Comparison of ENCODE assay signal across 17 cellular contexts in genomic region chr1:53060580-53060979, GRCh38. TPM values are rescaled to one million over a fixed set of nuclear protein-coding genes. Genes with fewer than 3 reads are reported as not detected.
DNase-seq lines count a peak whose midpoint lies in the region; ATAC-seq, FAIRE-seq and TF ChIP-seq lines count a peak whose summit lies in the region.
"Had no signal": no experiment of that assay in that cellular context is flagged by ENCODE, and none has a peak within 500 bp of the region (broad histone marks: within the 10 kb centered on the region; RNA-seq: fewer than 3 reads in every experiment).

No MANE protein-coding gene starts in this region.

- no peak for TF ChIP-seq RAD21 in GM12878 (IDR thresholded peaks at IDR 0.05; ENCODE audit: insufficient read depth, low read depth, low read length)

- no peaks in the 10 kb centered on the region for H4K20me1 ChIP-seq in GM12878 (ENCODE audit: control insufficient read depth, insufficient read depth)

- POLR2A ChIA-PET in GM12878 (lab: Charles Lee), result no interaction called here
- POLR2A ChIA-PET in CD4-positive, alpha-beta memory T cell (lab: Charles Lee; ENCODE audit: partially characterized antibody), result no interaction called here

- H3K9me3 ChIP-seq in GM12878 (replicated peaks; ENCODE audit: control insufficient read depth, insufficient read depth, low read length) (no peaks in the 10 kb centered on the region), gastroesophageal sphincter (no peaks in the 10 kb centered on the region), tibial artery (no peaks in the 10 kb centered on the region)
- no peaks in the 10 kb centered on the region for H3K9me3 ChIP-seq in CD4-positive, alpha-beta memory T cell (ENCODE audit: control insufficient read depth in 1 of 2, low read length in 2 of 2)
- H3K9me3 ChIP-seq: body of pancreas had no signal

- CTCF ChIA-PET in GM12878 (lab: Yijun Ruan, JAX), result no interaction called here
- CTCF ChIA-PET in CD4-positive, alpha-beta memory T cell (lab: Charles Lee; ENCODE audit: partially characterized antibody), result no interaction called here

- intact Hi-C loops in GM12878 (cut with micrococcal nuclease; ENCODE audit: unreplicated experiment) (no loop called here), tibial artery (cut with DNase I; ENCODE audit: low total_unique reads) (no loop called here)
- intact Hi-C loops in CD4-positive, alpha-beta memory T cell (cut with micrococcal nuclease), result no loop called here

- H3K9ac ChIP-seq in GM12878 (ENCODE audit: control insufficient read depth, insufficient read depth, low read length), result no peak overlapping the region

- H3K79me2 ChIP-seq in GM12878 (ENCODE audit: control insufficient read depth, insufficient read depth, low read length), result no peaks in the 10 kb centered on the region

- ATAC-seq in GM12878 (no peak), gastroesophageal sphincter (peak; percentile 18)
- ATAC-seq: body of pancreas had no signal

- H3K4me1 Mint-ChIP-seq in CD4-positive, alpha-beta memory T cell, result peaks cover 0 to 12% (median 6%) of the 10 kb centered on the region in 4 donors

- no peak for TF ChIP-seq EP300 in GM12878 (IDR thresholded peaks at IDR 0.05; ENCODE audit: borderline replicate concordance in 1 of 2, control insufficient read depth in 1 of 2, low read depth in 2 of 2, low read length in 2 of 2)
- TF ChIP-seq EP300 in gastroesophageal sphincter (IDR thresholded peaks at IDR 0.05), result no peak

- H3K27ac Mint-ChIP-seq in CD4-positive, alpha-beta memory T cell, result no peak overlapping the region

- in situ Hi-C loops in GM12878 (cut with MboI), result no loop called here

- H3K9me3 Mint-ChIP-seq in CD4-positive, alpha-beta memory T cell, result no peaks in the 10 kb centered on the region

- peaks cover 24 to 33% of the 10 kb centered on the region in 2 donors for H3K27me3 Mint-ChIP-seq in CD4-positive, alpha-beta memory T cell

- H2AFZ ChIP-seq in GM12878 (ENCODE audit: control insufficient read depth, low read depth, low read length), result no peak overlapping the region

- SMC1A ChIA-PET in GM12878 (lab: Charles Lee; ENCODE audit: uncharacterized antibody, unreplicated experiment), result interaction anchor here (1.0 to 1.5 kb wide), 2 partner anchors 8 to 11 kb away, joined by 3 to 6 read pairs; no protein-coding TSS in a partner anchor

- H3K4me3 ChIP-seq in GM12878 (no peak overlapping the region), gastroesophageal sphincter (no peak overlapping the region), tibial artery (no peak overlapping the region)
- H3K4me3 ChIP-seq in CD4-positive, alpha-beta memory T cell (ENCODE audit: low read length in 2 of 2), result no peak overlapping the region
- H3K4me3 ChIP-seq: body of pancreas had no signal

- H3K36me3 ChIP-seq in GM12878 (ENCODE audit: control insufficient read depth in 2 of 2, insufficient read depth in 2 of 2, low read length in 1 of 2) (no peaks in the 10 kb centered on the region), gastroesophageal sphincter (no peaks in the 10 kb centered on the region), tibial artery (no peaks in the 10 kb centered on the region)
- no peaks in the 10 kb centered on the region for H3K36me3 ChIP-seq in CD4-positive, alpha-beta memory T cell (ENCODE audit: insufficient read depth, low read length)

- BruUV-seq in GM12878 (replicated peaks; lab: Mats Ljungman, UMichigan), result no TSS peak

- H3K4me1 ChIP-seq in GM12878 (ENCODE audit: control insufficient read depth, insufficient read depth, low read length) (no peaks in the 10 kb centered on the region), gastroesophageal sphincter (peaks cover 0 to 43% (median 10%) of the 10 kb centered on the region in 3 donors), tibial artery (peaks cover 0 to 25% (median 22%) of the 10 kb centered on the region in 4 donors)
- H3K4me1 ChIP-seq in CD4-positive, alpha-beta memory T cell (ENCODE audit: insufficient read depth, low read length), result peaks cover 7% of the 10 kb centered on the region

- H3K27ac ChIP-seq in GM12878 (ENCODE audit: control insufficient read depth, insufficient read depth), result no peak overlapping the region
- peak overlapping the region in 3 of 4 donors; percentile 78 to 86 (median 81) for H3K27ac ChIP-seq in gastroesophageal sphincter
- H3K27ac ChIP-seq in tibial artery, result peak overlapping the region; percentile 68 to 72
- no peak overlapping the region for H3K27ac ChIP-seq in CD4-positive, alpha-beta memory T cell (ENCODE audit: low read depth, low read length)
- H3K27ac ChIP-seq: body of pancreas, VCaP had no signal

- 33% methylated on average over 1 of the region's 1 CpG for WGBS in GM12878 (ENCODE audit: insufficient coverage, insufficient replicate concordance, low lambda C conversion rate, missing lambda C conversion rate)
- WGBS in gastroesophageal sphincter (ENCODE audit: low coverage in 1 of 2), 2 donors, result 20 to 25% methylated on average over 1 of the region's 1 CpG

- RAD21 ChIA-PET in GM12878 (lab: Charles Lee; ENCODE audit: unreplicated experiment), result no interaction called here

- peak; percentile 31 for FAIRE-seq in GM12878 (lab: Jason Lieb, UNC)
- FAIRE-seq: G401.6, GM18507, kidney had no signal

- H3K4me2 ChIP-seq in GM12878 (ENCODE audit: control insufficient read depth, insufficient read depth), result no peak overlapping the region

- peaks cover 0 to under 1% of the 10 kb centered on the region in 2 donors for H3K36me3 Mint-ChIP-seq in CD4-positive, alpha-beta memory T cell

- H3K4me3 Mint-ChIP-seq in CD4-positive, alpha-beta memory T cell, result no peak overlapping the region

- peak; percentile 77 for DNase-seq in GM04504 (ENCODE audit: low read depth)
- no peak for DNase-seq in GM12878 (ENCODE audit: low read depth, low spot score)
- peak; percentile 72 to 81 for DNase-seq in tibial artery
- DNase-seq in CD4-positive, alpha-beta memory T cell, result no peak
- DNase-seq in T-helper 9 cell, result no peak
- no peak for DNase-seq in effector CD8-positive, alpha-beta T cell (lab: John Stamatoyannopoulos, UW)
- DNase-seq: effector CD4-positive, alpha-beta T cell; glutamatergic neuron; kidney; NCI-H187; stimulated activated naive CD4-positive, alpha-beta T cell had no signal

- TF ChIP-seq CTCF in GM12878 (IDR thresholded peaks at IDR 0.05 in 2 of 3, conservative IDR thresholded peaks at IDR 0.05 in 1 of 3; ENCODE audit: control insufficient read depth in 2 of 3, extremely low read depth in 1 of 3, insufficient read depth in 1 of 3, low read depth in 3 of 3, low read length in 3 of 3), result no peak
- TF ChIP-seq CTCF in gastroesophageal sphincter (IDR thresholded peaks at IDR 0.05), result no peak
- no peak for TF ChIP-seq CTCF in tibial artery (IDR thresholded peaks at IDR 0.05)

- TF ChIP-seq POLR2A in GM12878 (IDR thresholded peaks at IDR 0.05; ENCODE audit: low read depth, low read length) (no peak), gastroesophageal sphincter (IDR thresholded peaks at IDR 0.05) (no peak)

- peaks cover 5 to 10% of the 10 kb centered on the region in 2 experiments for H3K27me3 ChIP-seq in GM12878 (replicated peaks in 1 of 2; ENCODE audit: control insufficient read depth in 2 of 2, insufficient read depth in 2 of 2, low read length in 1 of 2)
- peaks cover 36% of the 10 kb centered on the region for H3K27me3 ChIP-seq in gastroesophageal sphincter
- H3K27me3 ChIP-seq in tibial artery, result peaks cover 0 to 8% of the 10 kb centered on the region in 2 donors
- peaks cover 19% of the 10 kb centered on the region for H3K27me3 ChIP-seq in CD4-positive, alpha-beta memory T cell (ENCODE audit: insufficient read depth, low read length)

TF ChIP-seq in GM12878, 131 proteins besides CTCF, POLR2A, EP300 and RAD21:
- TF ChIP-seq YY1 (IDR thresholded peaks at IDR 0.05; ENCODE audit: low read depth, low read length), result no peak
- no peak for TF ChIP-seq TAF1 (IDR thresholded peaks at IDR 0.05; ENCODE audit: borderline replicate concordance, low read depth, low read length)
- no peak for TF ChIP-seq JUNB (IDR thresholded peaks at IDR 0.05)

RNA-seq across cellular contexts. Expression of gene PODN, which starts 1.4 kb away (rescaled TPM):
- not detected in 2 replicates for total RNA-seq in GM12878 (2013; cell fraction: nucleolus; rRNA removed)
- total RNA-seq in GM12878 (2014; rRNA removed) (not detected in 2 replicates), GM12878 (2014; rRNA removed; fragmentation: Illumina TruSeq; extraction: Trizol) (not detected in 2 replicates), GM12878 (2021) (0.10 and 0.11 TPM in 2 replicates), gastroesophageal sphincter (100 to 1,000 TPM in 3 of 4 donors, 10 to 100 TPM in 1; 60.4 to 170 (median 125) TPM)
- polyA plus RNA-seq in GM12878 (2011; ENCODE audit: low read depth), result not detected
- polyA plus RNA-seq in GM12878 (2011; rRNA removed) (not detected in 2 replicates), GM12878 (2014; fragmentation: Illumina TruSeq; extraction: Trizol) (not detected in 2 replicates), GM12878 (2014; fragmentation: Nextera tagmentation; extraction: Ambion mirVana) (not detected), GM12878 (2014; rRNA removed) (not detected in 2 replicates), GM12878 (2016; fragmentation: Nextera tagmentation; extraction: Ambion mirVana) (not detected)
- polyA plus RNA-seq in GM12878 (2011; cell fraction: cytosol; rRNA removed), result not detected in 2 replicates
- polyA plus RNA-seq in GM12878 (2011; cell fraction: nucleus; rRNA removed), result not detected in 2 replicates
- polyA plus RNA-seq in GM12878 (2012), result not detected in 2 replicates
- not detected in 2 replicates for polyA minus RNA-seq in GM12878 (2011; rRNA and poly(A)+ RNA removed)
- polyA minus RNA-seq in GM12878 (2011; cell fraction: cytosol; rRNA and poly(A)+ RNA removed), result not detected in 2 replicates
- polyA minus RNA-seq in GM12878 (2011; cell fraction: nucleus; rRNA and poly(A)+ RNA removed), result not detected in 2 replicates
- not detected for total RNA-seq in CD4-positive, alpha-beta memory T cell
- not detected for polyA plus RNA-seq in CD4-positive, alpha-beta memory T cell
- total RNA-seq: NCI-H460 had no signal

Comparison
In these comparisons a context has a peak if more than half of its experiments do, and no peak if none do; other contexts are left out.
1. DNase-seq: peak in GM04504 (single experiment) and tibial artery (2 of 2); none in GM12878 (single experiment), CD4-positive, alpha-beta memory T cell (0 of 5), T-helper 9 cell (single experiment) and effector CD8-positive, alpha-beta T cell (single experiment).
2. H3K27ac ChIP-seq: peak in gastroesophageal sphincter (3 of 4) and tibial artery (2 of 2); none in GM12878 (single experiment) and CD4-positive, alpha-beta memory T cell (single experiment).
3. RNA of gene PODN, which starts 1.4 kb away (total RNA-seq): 60.4 to 170 TPM in gastroesophageal sphincter; 0.10 to 0.11 TPM in GM12878 and not detected in CD4-positive, alpha-beta memory T cell; every median in the first group is over 10 times any median in the second.